Comparison of ENCODE assay signal across 19 cellular contexts in the genomic region with DNA sequence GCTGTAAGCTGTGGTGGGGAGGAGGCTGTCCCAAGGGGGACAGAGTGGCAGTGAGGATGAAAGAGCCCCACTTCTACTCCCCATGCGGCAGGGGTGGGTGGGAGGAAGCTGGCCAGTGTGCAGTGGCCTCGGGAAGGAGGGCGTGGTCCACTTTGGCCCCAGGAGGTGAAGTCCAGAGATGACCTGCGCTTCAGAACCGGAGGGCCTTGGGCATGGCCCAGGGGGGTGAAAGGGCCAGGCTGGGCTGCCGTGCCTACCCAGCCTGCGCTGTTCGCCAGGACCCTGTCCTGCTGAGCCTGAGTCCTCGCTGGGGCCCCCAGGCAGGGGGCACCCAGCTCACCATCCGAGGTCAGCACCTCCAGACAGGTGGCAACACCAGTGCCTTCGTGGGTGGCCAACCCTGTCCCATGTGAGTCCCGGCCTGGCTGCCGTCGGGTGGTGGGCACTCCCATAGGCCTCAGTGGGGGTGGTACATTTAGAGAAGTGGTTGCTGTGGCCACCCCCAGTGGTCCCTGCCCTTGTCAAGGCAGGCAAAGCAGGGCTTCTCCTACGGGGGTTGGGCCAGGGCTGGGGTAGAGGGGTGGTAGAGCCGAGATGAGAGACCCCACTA. TPM values are rescaled to one million over a fixed set of nuclear protein-coding genes. Genes with fewer than 3 reads are reported as not detected.
"Had no signal": no experiment of that assay in that cellular context is flagged by ENCODE, and none has a peak within 500 bp of the region (broad histone marks: within the 10 kb centered on the region; RNA-seq: fewer than 3 reads in every experiment).

No MANE protein-coding gene starts in this region.

- H3K4me3 ChIP-seq: body of pancreas, skin epidermis, suprapubic skin, transverse colon, vagina had no signal

- H3K36me3 ChIP-seq: suprapubic skin, transverse colon, vagina had no signal

- H3K9me3 ChIP-seq: body of pancreas, suprapubic skin, transverse colon, vagina had no signal

- DNase-seq: activated CD4-positive, CD25-positive, alpha-beta regulatory T cell; activated naive CD4-positive, alpha-beta T cell; activated T-cell treated with anti-CD3 and anti-CD28 coated beads for 4 hours; hypothalamus; mammary epithelial cell; nephron progenitor cell; nucleus accumbens; stimulated activated CD4-positive, alpha-beta T cell treated with anti-CD3 and anti-CD28 coated beads, Interleukin-15, amount 100 ng/mL, for 24 hours; stimulated activated CD4-positive, alpha-beta T cell treated with anti-CD3 and anti-CD28 coated beads, Interleukin-4, amount 100 ng/mL, for 1 hour; stimulated activated naive CD8-positive, alpha-beta T cell treated with anti-CD3 and anti-CD28 coated beads, Interleukin-15, amount 100 ng/mL, for 72 hours; T-helper 9 cell; transverse colon had no signal

- H3K27me3 ChIP-seq: body of pancreas, suprapubic skin, transverse colon, vagina had no signal

- ATAC-seq: body of pancreas; left lobe of liver; stimulated activated naive CD8-positive, alpha-beta T cell treated with anti-CD3 and anti-CD28 coated beads, Interleukin-15, amount 100 ng/mL, for 72 hours had no signal

- H3K27ac ChIP-seq: body of pancreas, skin epidermis, suprapubic skin, transverse colon, vagina had no signal

RNA-seq across cellular contexts. Expression of a gene that starts 8.1 kb away (rescaled TPM):
- total RNA-seq: activated T-helper 1 cell treated with anti-CD3 and anti-CD28 coated beads, Interleukin-12 subunit alpha, Interleukin-12 subunit beta, Interleukin-2, Interleukin-4 antibody, amounts not matched to agents 30 ng/mL and 10 ng/mL and 1 ng/mL, durations not matched to agents 14 hours and 24 hours and 36 hours; body of pancreas; left lobe of liver; progenitor cell of endocrine pancreas had no signal
